ENCODE assay signal across 17 cellular contexts in the genomic region with DNA sequence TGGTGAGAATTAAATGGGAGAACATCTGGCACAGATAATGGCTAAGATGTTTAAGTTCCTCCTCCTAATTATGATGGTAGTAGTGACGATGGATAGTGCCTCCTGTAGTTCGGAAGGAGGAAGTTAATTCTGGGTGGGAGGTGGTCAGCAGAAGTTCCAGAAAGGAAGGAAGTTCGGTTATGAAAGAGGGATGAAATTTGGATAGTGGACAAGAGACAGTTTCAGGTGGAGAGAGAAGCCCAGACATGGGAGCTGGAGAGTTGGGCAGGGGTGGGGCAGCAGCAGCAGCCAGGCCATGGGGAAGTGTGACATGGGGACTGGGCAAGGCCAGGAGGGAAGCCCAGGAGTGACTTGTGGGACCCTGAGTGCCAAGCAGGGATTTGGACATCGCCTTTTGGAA.
DNase-seq lines count a peak whose midpoint lies in the region; ATAC-seq and TF ChIP-seq lines count a peak whose summit lies in the region.
"Had no signal": no experiment of that assay in that cellular context is flagged by ENCODE, and none has a peak within 500 bp of the region (broad histone marks: within the 10 kb centered on the region; RNA-seq: fewer than 3 reads in every experiment).

No MANE protein-coding gene starts in this region.

- peaks cover 24 to 56% (median 38%) of the 10 kb centered on the region in 4 donors for H3K4me1 Mint-ChIP-seq in CD4-positive, alpha-beta memory T cell
- peaks cover 17% of the 10 kb centered on the region for H3K4me1 Mint-ChIP-seq in activated naive CD8-positive, alpha-beta T cell treated with anti-CD3 and anti-CD28 coated beads, Interleukin-2, amount 10 ng/mL, durations not matched to agents 7 days and 5 days
- H3K4me1 Mint-ChIP-seq in naive thymus-derived CD4-positive, alpha-beta T cell, result peaks cover 18 to 62% (median 38%) of the 10 kb centered on the region in 7 donors

- TF ChIP-seq CTCF in HL-60 (IDR thresholded peaks at IDR 0.05; ENCODE audit: insufficient read depth, low read length), result no peak

- H3K27ac ChIP-seq in CD4-positive, alpha-beta memory T cell (ENCODE audit: low read depth, low read length), result no peak overlapping the region
- no peak overlapping the region for H3K27ac ChIP-seq in HL-60 (replicated peaks)
- no peak overlapping the region for H3K27ac ChIP-seq in naive thymus-derived CD4-positive, alpha-beta T cell (ENCODE audit: low read depth, low read length)
- H3K27ac ChIP-seq: suprapubic skin had no signal

- peaks cover 4 to 51% (median 30%) of the 10 kb centered on the region in 8 donors for H3K9me3 Mint-ChIP-seq in CD4-positive, alpha-beta memory T cell
- peaks cover 20% of the 10 kb centered on the region for H3K9me3 Mint-ChIP-seq in activated naive CD8-positive, alpha-beta T cell treated with anti-CD3 and anti-CD28 coated beads, Interleukin-2, amount 10 ng/mL, durations not matched to agents 7 days and 5 days
- H3K9me3 Mint-ChIP-seq in naive thymus-derived CD4-positive, alpha-beta T cell, result peaks cover 13 to 58% (median 30%) of the 10 kb centered on the region in 11 donors

- H3K27ac Mint-ChIP-seq in CD4-positive, alpha-beta memory T cell, result peak overlapping the region in 4 of 7 donors; percentile 2 to 65 (median 37)
- H3K27ac Mint-ChIP-seq in activated naive CD8-positive, alpha-beta T cell treated with anti-CD3 and anti-CD28 coated beads, Interleukin-2, amount 10 ng/mL, durations not matched to agents 7 days and 5 days, result peak overlapping the region; percentile 35
- H3K27ac Mint-ChIP-seq in naive thymus-derived CD4-positive, alpha-beta T cell, result peak overlapping the region in 5 of 9 donors; percentile 34 to 71 (median 56)
- H3K27ac Mint-ChIP-seq: activated T-helper 1 cell treated with anti-CD3 and anti-CD28 coated beads, Interleukin-12 subunit alpha, Interleukin-12 subunit beta, Interleukin-2, Interleukin-4 antibody, amounts not matched to agents 30 ng/mL and 10 ng/mL and 1 ng/mL, durations not matched to agents 14 hours and 24 hours and 36 hours; B cell had no signal

- no peak for DNase-seq in CD4-positive, alpha-beta memory T cell
- DNase-seq in HL-60 (ENCODE audit: low read depth in 1 of 2, low spot score in 1 of 2) (peak; percentile 26 to 28), NCI-H774 (lab: John Stamatoyannopoulos, UW) (no peak)
- no peak for DNase-seq in activated naive CD8-positive, alpha-beta T cell treated with anti-CD3 and anti-CD28 coated beads, Interleukin-2, amount 10 ng/mL, durations not matched to agents 7 days and 5 days
- DNase-seq in naive thymus-derived CD4-positive, alpha-beta T cell, result no peak
- DNase-seq: activated CD4-positive, alpha-beta T cell treated with anti-CD3 and anti-CD28 coated beads, Interleukin-2, amount 50 U/mL, for 48 hours; DMS 273 treated with DMSO at 0.1 percent for 48 hours; foreskin melanocyte; NCI-H1694 treated with DMSO at 0.1 percent for 48 hours had no signal

- peaks cover 9% of the 10 kb centered on the region for H3K4me1 ChIP-seq in CD4-positive, alpha-beta memory T cell (ENCODE audit: insufficient read depth, low read length)
- H3K4me1 ChIP-seq in naive thymus-derived CD4-positive, alpha-beta T cell (ENCODE audit: control insufficient read depth in 2 of 2, insufficient read depth in 2 of 2, low read length in 2 of 2), result no peaks in the 10 kb centered on the region
- H3K4me1 ChIP-seq: suprapubic skin had no signal

- H3K27me3 ChIP-seq in CD4-positive, alpha-beta memory T cell (ENCODE audit: insufficient read depth, low read length), result no peaks in the 10 kb centered on the region
- H3K27me3 ChIP-seq in HL-60 (ENCODE audit: insufficient read depth, poor library complexity, severe bottlenecking), result no peaks in the 10 kb centered on the region
- no peaks in the 10 kb centered on the region for H3K27me3 ChIP-seq in naive thymus-derived CD4-positive, alpha-beta T cell (ENCODE audit: control insufficient read depth in 2 of 2, insufficient read depth in 2 of 2, low read length in 2 of 2)
- H3K27me3 ChIP-seq: suprapubic skin had no signal

- H3K36me3 ChIP-seq in CD4-positive, alpha-beta memory T cell (ENCODE audit: insufficient read depth, low read length), result no peaks in the 10 kb centered on the region
- peaks cover 0 to 7% (median 0%) of the 10 kb centered on the region in 3 experiments for H3K36me3 ChIP-seq in naive thymus-derived CD4-positive, alpha-beta T cell (ENCODE audit: control insufficient read depth in 2 of 3, insufficient read depth in 3 of 3, low read length in 3 of 3)
- H3K36me3 ChIP-seq: HAP-1, suprapubic skin had no signal

- H3K27me3 Mint-ChIP-seq in CD4-positive, alpha-beta memory T cell, result no peaks in the 10 kb centered on the region
- no peaks in the 10 kb centered on the region for H3K27me3 Mint-ChIP-seq in activated naive CD8-positive, alpha-beta T cell treated with anti-CD3 and anti-CD28 coated beads, Interleukin-2, amount 10 ng/mL, durations not matched to agents 7 days and 5 days
- no peaks in the 10 kb centered on the region for H3K27me3 Mint-ChIP-seq in naive thymus-derived CD4-positive, alpha-beta T cell
- H3K27me3 Mint-ChIP-seq: B cell had no signal

- no peak for ATAC-seq in activated naive CD8-positive, alpha-beta T cell treated with anti-CD3 and anti-CD28 coated beads, Interleukin-2, amount 10 ng/mL, durations not matched to agents 7 days and 5 days (ENCODE audit: low read depth)
- no peak for ATAC-seq in naive thymus-derived CD4-positive, alpha-beta T cell
- ATAC-seq in GM18858 (IDR thresholded peaks at IDR 0.05; ENCODE audit: unreplicated experiment) (no peak), HG02763 (IDR thresholded peaks at IDR 0.05; ENCODE audit: unreplicated experiment) (no peak)

- POLR2A ChIA-PET in CD4-positive, alpha-beta memory T cell (lab: Charles Lee; ENCODE audit: partially characterized antibody), result no interaction called here
- POLR2A ChIA-PET in activated naive CD8-positive, alpha-beta T cell treated with anti-CD3 and anti-CD28 coated beads, Interleukin-2, amount 10 ng/mL, durations not matched to agents 7 days and 5 days (lab: Charles Lee), result no interaction called here
- POLR2A ChIA-PET in naive thymus-derived CD4-positive, alpha-beta T cell (lab: Charles Lee), result no interaction called here

- no peak overlapping the region for H3K4me3 ChIP-seq in CD4-positive, alpha-beta memory T cell (ENCODE audit: low read length in 2 of 2)
- no peak overlapping the region for H3K4me3 ChIP-seq in HL-60 (replicated peaks; ENCODE audit: insufficient read depth, low read length)
- no peak overlapping the region for H3K4me3 ChIP-seq in naive thymus-derived CD4-positive, alpha-beta T cell (ENCODE audit: low read length)
- H3K4me3 ChIP-seq: HAP-1, lung, suprapubic skin had no signal

- CTCF ChIA-PET in CD4-positive, alpha-beta memory T cell (lab: Charles Lee; ENCODE audit: partially characterized antibody), result interaction anchor here (0.9 kb wide), 1 partner anchor 219 kb away, joined by 3 read pairs; no protein-coding TSS in a partner anchor
- CTCF ChIA-PET in naive thymus-derived CD4-positive, alpha-beta T cell (lab: Charles Lee), result no interaction called here

- H3K4me3 Mint-ChIP-seq in CD4-positive, alpha-beta memory T cell, result peak overlapping the region in 1 of 8 donors; percentile 11
- H3K4me3 Mint-ChIP-seq in activated naive CD8-positive, alpha-beta T cell treated with anti-CD3 and anti-CD28 coated beads, Interleukin-2, amount 10 ng/mL, durations not matched to agents 7 days and 5 days, result no peak overlapping the region
- H3K4me3 Mint-ChIP-seq in naive thymus-derived CD4-positive, alpha-beta T cell, result peak overlapping the region in 3 of 10 donors; percentile 14 to 27 (median 14)
- H3K4me3 Mint-ChIP-seq: activated T-helper 1 cell treated with anti-CD3 and anti-CD28 coated beads, Interleukin-12 subunit alpha, Interleukin-12 subunit beta, Interleukin-2, Interleukin-4 antibody, amounts not matched to agents 30 ng/mL and 10 ng/mL and 1 ng/mL, durations not matched to agents 14 hours and 24 hours and 36 hours; B cell; neural crest cell had no signal

- intact Hi-C loops in CD4-positive, alpha-beta memory T cell (cut with micrococcal nuclease), result no loop called here
- intact Hi-C loops in naive thymus-derived CD4-positive, alpha-beta T cell (cut with micrococcal nuclease), result no loop called here

- H3K9me3 ChIP-seq in CD4-positive, alpha-beta memory T cell (ENCODE audit: control insufficient read depth in 1 of 2, low read length in 2 of 2), result peaks cover 0 to 11% of the 10 kb centered on the region in 2 donors
- H3K9me3 ChIP-seq in naive thymus-derived CD4-positive, alpha-beta T cell (ENCODE audit: control insufficient read depth in 2 of 3, low read length in 3 of 3), result peaks cover 0 to 30% (median 14%) of the 10 kb centered on the region in 3 experiments
- H3K9me3 ChIP-seq: HAP-1 had no signal

- peaks cover 47 to 48% of the 10 kb centered on the region in 2 donors for H3K36me3 Mint-ChIP-seq in CD4-positive, alpha-beta memory T cell
- H3K36me3 Mint-ChIP-seq in activated naive CD8-positive, alpha-beta T cell treated with anti-CD3 and anti-CD28 coated beads, Interleukin-2, amount 10 ng/mL, durations not matched to agents 7 days and 5 days, result peaks cover 42% of the 10 kb centered on the region
- H3K36me3 Mint-ChIP-seq in naive thymus-derived CD4-positive, alpha-beta T cell, result peaks cover 25 to 59% (median 56%) of the 10 kb centered on the region in 5 donors

Comparison
In these comparisons a context has a peak if more than half of its experiments do, and no peak if none do; other contexts are left out.
1. DNase-seq: peak in HL-60 (2 of 2); none in CD4-positive, alpha-beta memory T cell (0 of 5), activated naive CD8-positive, alpha-beta T cell treated with anti-CD3 and anti-CD28 coated beads, Interleukin-2, amount 10 ng/mL, durations not matched to agents 7 days and 5 days (single experiment), naive thymus-derived CD4-positive, alpha-beta T cell (0 of 9) and NCI-H774 (single experiment).
2. Peak in every context shown above with its lines, with median percentiles within 50 percentile points of each other: H3K27ac Mint-ChIP-seq.